In the genomic region with DNA sequence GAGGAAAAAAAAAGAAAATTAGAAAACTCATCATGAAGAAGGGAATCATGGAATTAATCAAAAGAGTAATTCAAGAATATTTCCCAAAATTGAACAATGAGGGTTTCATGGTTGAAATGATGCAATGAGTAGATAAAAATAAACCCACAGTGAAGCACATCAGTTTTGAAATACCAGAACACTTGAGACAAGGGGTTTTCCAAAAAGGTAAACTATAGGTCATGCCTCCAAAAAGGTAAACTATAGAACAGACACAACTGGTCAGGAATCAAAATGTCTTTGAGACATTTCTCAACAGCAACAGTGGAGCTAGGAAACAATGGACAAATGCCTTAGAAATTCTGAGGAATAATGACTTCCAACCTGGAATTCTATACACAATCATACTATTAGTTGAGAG, we compare ENCODE assay signal across 24 cellular contexts.
"Had no signal": no experiment of that assay in that cellular context is flagged by ENCODE, and none has a peak within 500 bp of the region (broad histone marks: within the 10 kb centered on the region; RNA-seq: fewer than 3 reads in every experiment).

No MANE protein-coding gene starts in this region.

- H3K9me3 Mint-ChIP-seq: activated CD8-positive, alpha-beta T cell treated with anti-CD3 and anti-CD28 coated beads for 36 hours; activated naive CD4-positive, alpha-beta T cell treated with anti-CD3 and anti-CD28 coated beads, Interleukin-2, amount 50 U/mL, for 72 hours; activated naive CD8-positive, alpha-beta T cell treated with anti-CD3 and anti-CD28 coated beads, Interleukin-2, amount 50 U/mL, for 24 hours; activated T-cell treated with anti-CD3 and anti-CD28 coated beads, Interleukin-2, amount 50 U/mL, for 24 hours; T-helper 1 cell treated with Interleukin-12 subunit alpha and Interleukin-12 subunit beta and Interleukin-4 antibody, amounts not matched to agents 30 μg/mL and 1 μg/mL, for 36 hours had no signal

- H3K4me1 Mint-ChIP-seq: activated CD8-positive, alpha-beta memory T cell treated with anti-CD3 and anti-CD28 coated beads, Interleukin-2, amount 10 ng/mL, durations not matched to agents 7 days and 5 days; activated naive CD8-positive, alpha-beta T cell treated with anti-CD3 and anti-CD28 coated beads, Interleukin-2, amount 50 U/mL, for 24 hours; central memory CD8-positive, alpha-beta T cell had no signal

- H3K27me3 ChIP-seq: ascending aorta, body of pancreas, MG63 had no signal

- H3K4me1 ChIP-seq: body of pancreas had no signal

- H3K27ac ChIP-seq: ascending aorta, body of pancreas had no signal

- H3K9me3 ChIP-seq: ascending aorta, body of pancreas, MG63 had no signal

- H3K27me3 Mint-ChIP-seq: central memory CD8-positive, alpha-beta T cell had no signal

- H3K36me3 ChIP-seq: ascending aorta, MG63 had no signal

- DNase-seq: activated CD4-positive, alpha-beta T cell treated with anti-CD3 and anti-CD28 coated beads for 4 hours; activated CD8-positive, alpha-beta memory T cell treated with anti-CD3 and anti-CD28 coated beads, Interleukin-2, amount 10 ng/mL, durations not matched to agents 7 days and 5 days; activated CD8-positive, alpha-beta T cell treated with anti-CD3 and anti-CD28 coated beads for 36 hours; activated effector memory CD4-positive, alpha-beta T cell treated with anti-CD3 and anti-CD28 coated beads, Interleukin-2, amount 50 U/mL, for 16 hours; activated naive CD4-positive, alpha-beta T cell treated with Interleukin-2 at 50 U/mL for 16 hours; activated naive CD8-positive, alpha-beta T cell treated with anti-CD3 and anti-CD28 coated beads, Interleukin-2, amount 50 U/mL, for 24 hours; activated T-cell treated with anti-CD3 and anti-CD28 coated beads, Interleukin-2, amount 50 U/mL, for 24 hours; amniotic stem cell; body of pancreas; cortex of kidney; MG63; NCI-H1092; NCI-H1436; NCI-H1694 treated with DMSO at 0.1 percent for 48 hours; NCI-H2029 treated with DMSO at 0.1 percent for 48 hours; NCI-H446; NCI-H524; PC-3; SHP77 treated with DMSO at 0.1 percent for 48 hours had no signal

- H3K4me3 Mint-ChIP-seq: activated CD8-positive, alpha-beta memory T cell treated with anti-CD3 and anti-CD28 coated beads, Interleukin-2, amount 10 ng/mL, durations not matched to agents 7 days and 5 days; activated CD8-positive, alpha-beta T cell treated with anti-CD3 and anti-CD28 coated beads for 36 hours; activated naive CD8-positive, alpha-beta T cell treated with anti-CD3 and anti-CD28 coated beads, Interleukin-2, amount 50 U/mL, for 24 hours; activated T-cell treated with anti-CD3 and anti-CD28 coated beads, Interleukin-2, amount 50 U/mL, for 24 hours; central memory CD8-positive, alpha-beta T cell; T-helper 1 cell treated with Interleukin-12 subunit alpha and Interleukin-12 subunit beta and Interleukin-4 antibody, amounts not matched to agents 30 μg/mL and 1 μg/mL, for 36 hours had no signal

- H3K4me3 ChIP-seq: ascending aorta, body of pancreas, MG63 had no signal

- H3K27ac Mint-ChIP-seq: activated CD8-positive, alpha-beta memory T cell treated with anti-CD3 and anti-CD28 coated beads, Interleukin-2, amount 10 ng/mL, durations not matched to agents 7 days and 5 days; activated CD8-positive, alpha-beta T cell treated with anti-CD3 and anti-CD28 coated beads for 36 hours; activated naive CD4-positive, alpha-beta T cell treated with anti-CD3 and anti-CD28 coated beads, Interleukin-2, amount 50 U/mL, for 72 hours; activated naive CD8-positive, alpha-beta T cell treated with anti-CD3 and anti-CD28 coated beads, Interleukin-2, amount 50 U/mL, for 24 hours; activated T-cell treated with anti-CD3 and anti-CD28 coated beads, Interleukin-2, amount 50 U/mL, for 24 hours; T-helper 1 cell treated with Interleukin-12 subunit alpha and Interleukin-12 subunit beta and Interleukin-4 antibody, amounts not matched to agents 30 μg/mL and 1 μg/mL, for 36 hours had no signal

- H3K36me3 Mint-ChIP-seq: activated CD8-positive, alpha-beta memory T cell treated with anti-CD3 and anti-CD28 coated beads, Interleukin-2, amount 10 ng/mL, durations not matched to agents 7 days and 5 days; activated naive CD4-positive, alpha-beta T cell treated with anti-CD3 and anti-CD28 coated beads, Interleukin-2, amount 50 U/mL, for 72 hours had no signal

- ATAC-seq: activated CD4-positive, CD25-positive, alpha-beta regulatory T cell treated with anti-CD3 and anti-CD28 coated beads, Interleukin-2, amount 50 U/mL, for 24 hours; activated CD8-positive, alpha-beta memory T cell treated with anti-CD3 and anti-CD28 coated beads, Interleukin-2, amount 10 ng/mL, durations not matched to agents 7 days and 5 days; activated CD8-positive, alpha-beta T cell treated with anti-CD3 and anti-CD28 coated beads for 36 hours; activated naive CD4-positive, alpha-beta T cell treated with anti-CD3 and anti-CD28 coated beads, Interleukin-2, amount 50 U/mL, for 72 hours; activated naive CD8-positive, alpha-beta T cell treated with anti-CD3 and anti-CD28 coated beads, Interleukin-2, amount 50 U/mL, for 24 hours; body of pancreas; PC-3 had no signal
